In the genomic region with DNA sequence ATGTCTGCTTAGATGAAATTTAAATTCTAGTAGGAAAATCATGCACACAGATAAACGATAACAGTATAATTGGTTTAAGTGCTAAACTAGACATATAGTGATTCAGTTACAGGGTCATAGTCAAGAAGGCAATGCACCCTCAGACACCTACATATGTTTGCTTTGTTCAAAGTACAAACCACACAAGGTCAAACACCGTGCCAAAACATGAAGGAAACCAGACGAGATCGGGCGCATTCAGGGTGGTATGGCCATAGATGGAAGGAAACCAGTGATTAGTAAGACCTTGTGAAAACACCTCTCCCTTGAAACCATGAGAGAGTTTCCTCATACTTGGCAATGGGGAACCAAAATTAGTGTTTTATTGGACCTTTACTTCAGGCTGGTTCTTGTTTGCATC, we compare ENCODE assay signal across 23 cellular contexts.
DNase-seq lines count a peak whose midpoint lies in the region; ATAC-seq, FAIRE-seq and TF ChIP-seq lines count a peak whose summit lies in the region.
"Had no signal": no experiment of that assay in that cellular context is flagged by ENCODE, and none has a peak within 500 bp of the region (broad histone marks: within the 10 kb centered on the region; RNA-seq: fewer than 3 reads in every experiment).

No MANE protein-coding gene starts in this region.

- no peaks in the 10 kb centered on the region for H3K36me3 Mint-ChIP-seq in MCF 10A (ENCODE audit: insufficient read depth, unreplicated experiment)
- no peaks in the 10 kb centered on the region for H3K36me3 Mint-ChIP-seq in activated CD4-positive, alpha-beta T cell treated with anti-CD3 and anti-CD28 coated beads, Interleukin-2, amount 10 ng/mL, durations not matched to agents 24 days and 14 days (ENCODE audit: low read depth)

- ATAC-seq in foreskin keratinocyte: no peak
- ATAC-seq: PC-3, Right ventricle myocardium inferior had no signal

- no peaks in the 10 kb centered on the region for H3K27me3 ChIP-seq in breast epithelium
- no peaks in the 10 kb centered on the region for H3K27me3 ChIP-seq in bronchial epithelial cell (ENCODE audit: control insufficient read depth, insufficient read depth, low read length)
- no peaks in the 10 kb centered on the region for H3K27me3 ChIP-seq in foreskin keratinocyte
- H3K27me3 ChIP-seq: SJCRH30 had no signal

- no peak for TF ChIP-seq CTCF in MCF 10A (IDR thresholded peaks at IDR 0.05; ENCODE audit: unreplicated experiment)
- TF ChIP-seq CTCF in breast epithelium (IDR thresholded peaks at IDR 0.05): no peak
- TF ChIP-seq CTCF in bronchial epithelial cell (IDR thresholded peaks at IDR 0.05; ENCODE audit: insufficient read depth, low read length, severe bottlenecking): no peak
- no peak for TF ChIP-seq CTCF in foreskin keratinocyte (conservative IDR thresholded peaks at IDR 0.05)
- no peak for TF ChIP-seq CTCF in OCI-LY7 (conservative IDR thresholded peaks at IDR 0.05; ENCODE audit: low read length)

- H3K36me3 ChIP-seq in breast epithelium (no peaks in the 10 kb centered on the region), bronchial epithelial cell (ENCODE audit: control insufficient read depth, insufficient read depth, low read length) (no peaks in the 10 kb centered on the region), OCI-LY7 (ENCODE audit: insufficient read depth, low read length) (no peaks in the 10 kb centered on the region)
- H3K36me3 ChIP-seq: SJCRH30 had no signal

- H3K9me3 ChIP-seq in breast epithelium (no peaks in the 10 kb centered on the region), OCI-LY7 (ENCODE audit: low read length) (no peaks in the 10 kb centered on the region)
- H3K9me3 ChIP-seq: SJCRH30 had no signal

- H3K27ac ChIP-seq in breast epithelium (no peak overlapping the region), foreskin keratinocyte (no peak overlapping the region), OCI-LY7 (ENCODE audit: low read depth, low read length, poor library complexity, severe bottlenecking) (no peak overlapping the region)
- H3K27ac ChIP-seq: SJCRH30 had no signal

- CTCF ChIA-PET in MCF 10A (lab: Yijun Ruan, JAX) (interaction anchor here (0.6 kb wide), 1 partner anchor 19 kb away, joined by 3 read pairs; no protein-coding TSS in a partner anchor), OCI-LY7 (lab: Charles Lee; ENCODE audit: unreplicated experiment) (no interaction called here)

- H3K4me1 ChIP-seq in breast epithelium (no peaks in the 10 kb centered on the region), foreskin keratinocyte (peaks cover 9% of the 10 kb centered on the region), OCI-LY7 (ENCODE audit: insufficient read depth, low read length, poor library complexity, severe bottlenecking) (no peaks in the 10 kb centered on the region)
- H3K4me1 ChIP-seq: SJCRH30 had no signal

- DNase-seq in MCF 10A (ENCODE audit: unreplicated experiment) (peak; percentile 58), breast epithelium (ENCODE audit: low spot score in 2 of 2) (no peak), bronchial epithelial cell (ENCODE audit: low read depth) (peak; percentile 94), foreskin keratinocyte (peak; percentile 28 to 46), OCI-LY7 (ENCODE audit: low spot score) (no peak)
- DNase-seq in stimulated activated CD4-positive, alpha-beta T cell treated with anti-CD3 and anti-CD28 coated beads, Interleukin-2, amount 100 ng/mL, for 24 hours: no peak
- DNase-seq in activated CD4-positive, alpha-beta T cell treated with anti-CD3 and anti-CD28 coated beads, Interleukin-2, amount 10 ng/mL, durations not matched to agents 24 days and 14 days: no peak
- DNase-seq: 8988T, ACHN, DMS153, H9, KBM-7, MM.1S, NCI-H1048, NCI-H1417, NCI-H187, NCI-H2171 treated with DMSO at 0.1 percent for 48 hours, NCI-H345, NCI-H510A treated with DMSO at 0.1 percent for 48 hours, PC-3, SJCRH30 had no signal

- POLR2A ChIA-PET in MCF 10A (lab: Yijun Ruan, JAX) (interaction anchor here (2.3 kb wide), 1 partner anchor 10 kb away, joined by 9 read pairs; no protein-coding TSS in a partner anchor), OCI-LY7 (lab: Charles Lee) (interaction anchor here (0.6 kb wide), 1 partner anchor 550 kb away, joined by 3 read pairs; no protein-coding TSS in a partner anchor)

- H3K4me3 Mint-ChIP-seq in MCF 10A (ENCODE audit: unreplicated experiment): no peak overlapping the region
- no peak overlapping the region for H3K4me3 Mint-ChIP-seq in activated CD4-positive, alpha-beta T cell treated with anti-CD3 and anti-CD28 coated beads, Interleukin-2, amount 10 ng/mL, durations not matched to agents 24 days and 14 days
- H3K4me3 Mint-ChIP-seq: H9 had no signal

- BruUV-seq in MCF 10A (replicated peaks; lab: Mats Ljungman, UMichigan) (no TSS peak), OCI-LY7 (replicated peaks; lab: Mats Ljungman, UMichigan) (no TSS peak)

- no peak for TF ChIP-seq POLR2A in breast epithelium (IDR thresholded peaks at IDR 0.05)

- FAIRE-seq in bronchial epithelial cell (lab: Jason Lieb, UNC): no peak
- FAIRE-seq: GM18507 had no signal

- no peaks in the 10 kb centered on the region for H3K9me2 ChIP-seq in OCI-LY7 (ENCODE audit: insufficient read depth, low read length)

- H3K9me3 Mint-ChIP-seq in MCF 10A (ENCODE audit: unreplicated experiment): no peaks in the 10 kb centered on the region
- no peaks in the 10 kb centered on the region for H3K9me3 Mint-ChIP-seq in activated CD4-positive, alpha-beta T cell treated with anti-CD3 and anti-CD28 coated beads, Interleukin-2, amount 10 ng/mL, durations not matched to agents 24 days and 14 days
- H3K9me3 Mint-ChIP-seq: H9 had no signal

- peaks cover 6% of the 10 kb centered on the region for H3K4me1 Mint-ChIP-seq in MCF 10A (ENCODE audit: insufficient read depth, unreplicated experiment)
- no peaks in the 10 kb centered on the region for H3K4me1 Mint-ChIP-seq in activated CD4-positive, alpha-beta T cell treated with anti-CD3 and anti-CD28 coated beads, Interleukin-2, amount 10 ng/mL, durations not matched to agents 24 days and 14 days

- intact Hi-C loops in MCF 10A (cut with micrococcal nuclease) (no loop called here), breast epithelium (cut with DNase I; ENCODE audit: low total_unique reads) (no loop called here), OCI-LY7 (cut with micrococcal nuclease; ENCODE audit: unreplicated experiment) (no loop called here)
- intact Hi-C loops in activated CD4-positive, alpha-beta T cell treated with anti-CD3 and anti-CD28 coated beads, Interleukin-2, amount 10 ng/mL, durations not matched to agents 24 days and 14 days (cut with micrococcal nuclease): no loop called here

- no peak overlapping the region for H3K4me2 ChIP-seq in OCI-LY7 (ENCODE audit: low read length)

- H4K20me1 ChIP-seq in OCI-LY7 (ENCODE audit: insufficient read depth, low read length): no peaks in the 10 kb centered on the region

- no peak overlapping the region for H3K27ac Mint-ChIP-seq in MCF 10A (ENCODE audit: low read depth, unreplicated experiment)
- H3K27ac Mint-ChIP-seq in activated CD4-positive, alpha-beta T cell treated with anti-CD3 and anti-CD28 coated beads, Interleukin-2, amount 10 ng/mL, durations not matched to agents 24 days and 14 days: no peak overlapping the region
- H3K27ac Mint-ChIP-seq: H9 had no signal

- H3K79me2 ChIP-seq in OCI-LY7 (ENCODE audit: insufficient read depth, low read depth, low read length): no peaks in the 10 kb centered on the region

- H3K4me3 ChIP-seq in breast epithelium (no peak overlapping the region), bronchial epithelial cell (ENCODE audit: low read depth, low read length) (no peak overlapping the region), OCI-LY7 (ENCODE audit: low read depth, low read length, poor library complexity, severe bottlenecking) (no peak overlapping the region)
- H3K4me3 ChIP-seq: SJCRH30 had no signal

- H2AFZ ChIP-seq in OCI-LY7 (ENCODE audit: low read length): no peak overlapping the region

- H3K27me3 Mint-ChIP-seq in MCF 10A (ENCODE audit: insufficient read depth, unreplicated experiment): no peaks in the 10 kb centered on the region
- H3K27me3 Mint-ChIP-seq in activated CD4-positive, alpha-beta T cell treated with anti-CD3 and anti-CD28 coated beads, Interleukin-2, amount 10 ng/mL, durations not matched to agents 24 days and 14 days: no peaks in the 10 kb centered on the region

Comparison
In these comparisons a context has a peak if more than half of its experiments do, and no peak if none do; other contexts are left out.
1. DNase-seq: peak in MCF 10A (single experiment), bronchial epithelial cell (single experiment) and foreskin keratinocyte (2 of 2); none in breast epithelium (0 of 2), OCI-LY7 (single experiment), stimulated activated CD4-positive, alpha-beta T cell treated with anti-CD3 and anti-CD28 coated beads, Interleukin-2, amount 100 ng/mL, for 24 hours (0 of 2) and activated CD4-positive, alpha-beta T cell treated with anti-CD3 and anti-CD28 coated beads, Interleukin-2, amount 10 ng/mL, durations not matched to agents 24 days and 14 days (single experiment).